Comparison of ENCODE assay signal across 1 cellular context in the genomic region with DNA sequence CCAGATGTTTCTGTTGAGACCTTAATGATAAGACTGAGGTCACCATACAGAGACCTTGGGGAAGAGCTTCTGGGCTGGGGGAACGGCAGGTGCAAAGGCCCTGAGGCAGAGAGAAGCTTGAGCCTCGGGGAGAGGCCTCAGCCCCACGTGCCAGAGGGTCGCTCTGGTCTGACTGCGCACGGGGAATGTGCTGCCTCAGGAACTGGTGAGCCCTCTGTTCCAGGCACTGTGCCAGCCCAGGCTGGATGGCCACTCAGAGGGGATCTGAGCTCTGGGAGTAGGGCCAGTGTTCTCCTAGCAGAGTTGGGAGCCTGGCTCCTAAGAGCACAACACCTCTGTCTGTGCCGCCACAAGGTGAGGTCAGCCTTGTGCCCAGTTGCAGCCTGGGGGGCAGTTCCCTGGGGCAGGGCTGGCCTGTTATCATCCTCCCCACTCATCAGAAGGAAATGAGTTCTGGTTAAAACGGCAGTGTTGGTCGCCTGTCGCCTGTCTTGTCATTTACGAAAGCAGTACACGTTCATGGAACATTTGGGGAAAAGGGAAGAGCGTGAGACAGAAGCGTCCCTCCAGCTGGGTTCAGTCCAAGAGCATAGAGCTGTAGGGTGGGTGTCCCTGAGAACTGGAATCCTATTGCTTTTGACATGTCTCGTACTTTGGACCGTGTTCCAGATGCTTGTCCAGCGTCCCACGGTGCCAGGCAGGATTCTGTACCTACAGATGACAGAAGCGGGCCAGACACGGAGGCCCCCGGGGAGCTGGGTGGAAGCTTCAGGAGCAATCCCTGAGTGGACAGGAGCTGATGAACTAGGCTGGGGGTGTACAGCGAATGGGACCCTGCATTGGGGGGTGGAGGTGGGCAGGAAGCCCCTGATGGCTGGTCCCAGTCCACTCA.
TF ChIP-seq lines count a peak whose summit lies in the region.

No MANE protein-coding gene starts in this region.

TF ChIP-seq in IMR-90, 13 proteins besides CTCF, POLR2A, EP300 and RAD21 (continued from another document):
- TF ChIP-seq ELK1 (IDR thresholded peaks at IDR 0.05; ENCODE audit: borderline replicate concordance, low read depth, low read length) (no peak), RFX5 (IDR thresholded peaks at IDR 0.05; ENCODE audit: low read depth, low read length) (no peak), SMC3 (IDR thresholded peaks at IDR 0.05; ENCODE audit: low read depth, low read length) (no peak), MAFK (IDR thresholded peaks at IDR 0.05; ENCODE audit: low read depth, low read length) (no peak), MXI1 (IDR thresholded peaks at IDR 0.05; ENCODE audit: borderline replicate concordance, low read depth, low read length) (no peak), NFE2L2 (IDR thresholded peaks at IDR 0.05; ENCODE audit: low read depth, low read length) (no peak), BHLHE40 (IDR thresholded peaks at IDR 0.05; ENCODE audit: low read depth, low read length) (no peak), CHD1 (IDR thresholded peaks at IDR 0.05; ENCODE audit: low read depth, low read length) (no peak), RCOR1 (IDR thresholded peaks at IDR 0.05; ENCODE audit: insufficient replicate concordance, low read length) (no peak), CEBPB (IDR thresholded peaks at IDR 0.05; ENCODE audit: low read depth, low read length) (no peak)
